In genomic region chr13:24203726-24204295, GRCh38 we compare ENCODE assay signal across 11 cellular contexts. TPM values are rescaled to one million over a fixed set of nuclear protein-coding genes. Genes with fewer than 3 reads are reported as not detected.
A peak's percentile ranks its signal among the peaks of the same experiment; 100 is the strongest.
DNase-seq lines count a peak whose midpoint lies in the region; ATAC-seq and TF ChIP-seq lines count a peak whose summit lies in the region.
"Had no signal": no experiment of that assay in that cellular context is flagged by ENCODE, and none has a peak within 500 bp of the region (broad histone marks: within the 10 kb centered on the region; RNA-seq: fewer than 3 reads in every experiment).

No MANE protein-coding gene starts in this region.

- TF ChIP-seq CTCF in brain (conservative IDR thresholded peaks at IDR 0.05) (no peak), endodermal cell (conservative IDR thresholded peaks at IDR 0.05) (no peak)

- H3K4me3 ChIP-seq in endodermal cell (ENCODE audit: low read length) = no peak overlapping the region
- H3K4me3 ChIP-seq: body of pancreas, psoas muscle had no signal

- no peak overlapping the region for H3K9ac ChIP-seq in endodermal cell (ENCODE audit: extremely low read depth, low read length, poor library complexity, severe bottlenecking)

- peak overlapping the region; percentile 9 for H3K4me3 Mint-ChIP-seq in activated naive CD4-positive, alpha-beta T cell treated with anti-CD3 and anti-CD28 coated beads, Interleukin-2, amount 10 ng/mL, durations not matched to agents 7 days and 5 days
- H3K4me3 Mint-ChIP-seq in IgD-negative memory B cell = peak overlapping the region in 3 of 4 donors; percentile 5 to 64 (median 54)
- peak overlapping the region in 3 of 5 experiments; percentile 47 to 54 (median 49) for H3K4me3 Mint-ChIP-seq in brain
- no peak overlapping the region for H3K4me3 Mint-ChIP-seq in stimulated activated memory B cell treated with anti-CD40 and anti-IgM and Interleukin-4, amounts not matched to agents 10 μg/mL and 1 μg/mL and 100 μg/mL, for 72 hours
- H3K4me3 Mint-ChIP-seq in endodermal cell = no peak overlapping the region

- peak; percentile 35 for DNase-seq in activated naive CD4-positive, alpha-beta T cell treated with anti-CD3 and anti-CD28 coated beads, Interleukin-2, amount 10 ng/mL, durations not matched to agents 7 days and 5 days
- DNase-seq in activated naive CD4-positive, alpha-beta T cell treated with anti-CD3 and anti-CD28 coated beads, Interleukin-2, amount 50 U/mL, for 16 hours = no peak
- DNase-seq in endodermal cell = no peak
- no peak for DNase-seq in HUDEP-2 (lab: John Stamatoyannopoulos, UW; ENCODE audit: unreplicated experiment in 76 of 76)
- no peak for DNase-seq in SHP77 treated with DMSO at 0.1 percent for 48 hours (lab: John Stamatoyannopoulos, UW)
- DNase-seq: body of pancreas; psoas muscle; stimulated activated CD8-positive, alpha-beta memory T cell treated with anti-CD3 and anti-CD28 coated beads, Interleukin-4, amount 100 ng/mL, for 48 hours had no signal

- no peaks in the 10 kb centered on the region for H3K27me3 ChIP-seq in endodermal cell (ENCODE audit: control insufficient read depth, insufficient read depth, low read length, poor library complexity, severe bottlenecking)
- H3K27me3 ChIP-seq: body of pancreas had no signal

- H3K36me3 ChIP-seq in endodermal cell (ENCODE audit: control insufficient read depth, insufficient read depth, low read length) = no peaks in the 10 kb centered on the region

- peak; percentile 47 for ATAC-seq in stimulated activated memory B cell treated with anti-CD40 and anti-IgM and Interleukin-4, amounts not matched to agents 10 μg/mL and 1 μg/mL and 100 μg/mL, for 72 hours
- ATAC-seq: body of pancreas, psoas muscle had no signal

- H3K4me1 ChIP-seq in endodermal cell (ENCODE audit: control insufficient read depth, insufficient read depth, low read length) = no peaks in the 10 kb centered on the region
- H3K4me1 ChIP-seq: psoas muscle had no signal

- WGBS in endodermal cell (ENCODE audit: insufficient coverage in 1 of 2, insufficient read length in 1 of 2), 2 experiments = 89 to 91% methylated on average over 1 to 2 of the region's 2 CpGs

- no peaks in the 10 kb centered on the region for H3K9me3 ChIP-seq in endodermal cell (ENCODE audit: control insufficient read depth, low read length)
- H3K9me3 ChIP-seq: body of pancreas, psoas muscle had no signal

- peak overlapping the region; percentile 50 for H3K27ac Mint-ChIP-seq in activated naive CD4-positive, alpha-beta T cell treated with anti-CD3 and anti-CD28 coated beads, Interleukin-2, amount 10 ng/mL, durations not matched to agents 7 days and 5 days
- H3K27ac Mint-ChIP-seq in IgD-negative memory B cell = no peak overlapping the region
- peak overlapping the region; percentile 64 to 83 (median 79) for H3K27ac Mint-ChIP-seq in brain
- H3K27ac Mint-ChIP-seq in stimulated activated memory B cell treated with anti-CD40 and anti-IgM and Interleukin-4, amounts not matched to agents 10 μg/mL and 1 μg/mL and 100 μg/mL, for 72 hours = no peak overlapping the region
- H3K27ac Mint-ChIP-seq in endodermal cell = no peak overlapping the region

- H3K36me3 Mint-ChIP-seq in activated naive CD4-positive, alpha-beta T cell treated with anti-CD3 and anti-CD28 coated beads, Interleukin-2, amount 10 ng/mL, durations not matched to agents 7 days and 5 days = no peaks in the 10 kb centered on the region
- H3K36me3 Mint-ChIP-seq in IgD-negative memory B cell (no peaks in the 10 kb centered on the region), brain (peaks cover 12% of the 10 kb centered on the region), endodermal cell (ENCODE audit: low read depth) (no peaks in the 10 kb centered on the region)
- H3K36me3 Mint-ChIP-seq in stimulated activated memory B cell treated with anti-CD40 and anti-IgM and Interleukin-4, amounts not matched to agents 10 μg/mL and 1 μg/mL and 100 μg/mL, for 72 hours = no peaks in the 10 kb centered on the region

- H3K27ac ChIP-seq in endodermal cell (ENCODE audit: low read depth, low read length) = no peak overlapping the region
- H3K27ac ChIP-seq: psoas muscle had no signal

- CTCF ChIA-PET in activated naive CD4-positive, alpha-beta T cell treated with anti-CD3 and anti-CD28 coated beads, Interleukin-2, amount 10 ng/mL, durations not matched to agents 7 days and 5 days (lab: Charles Lee) = interaction anchor here (0.6 to 1.8 kb wide), 9 partner anchors 8 to 274 kb away, joined by 3 to 6 read pairs (median 3); no protein-coding TSS in a partner anchor

- H3K9me3 Mint-ChIP-seq in activated naive CD4-positive, alpha-beta T cell treated with anti-CD3 and anti-CD28 coated beads, Interleukin-2, amount 10 ng/mL, durations not matched to agents 7 days and 5 days = no peaks in the 10 kb centered on the region
- H3K9me3 Mint-ChIP-seq in IgD-negative memory B cell = no peaks in the 10 kb centered on the region
- H3K9me3 Mint-ChIP-seq in brain = peaks cover 0 to 9% (median 5%) of the 10 kb centered on the region in 5 experiments
- H3K9me3 Mint-ChIP-seq in stimulated activated memory B cell treated with anti-CD40 and anti-IgM and Interleukin-4, amounts not matched to agents 10 μg/mL and 1 μg/mL and 100 μg/mL, for 72 hours = no peaks in the 10 kb centered on the region
- H3K9me3 Mint-ChIP-seq in endodermal cell = no peaks in the 10 kb centered on the region

- H3K4me1 Mint-ChIP-seq in activated naive CD4-positive, alpha-beta T cell treated with anti-CD3 and anti-CD28 coated beads, Interleukin-2, amount 10 ng/mL, durations not matched to agents 7 days and 5 days = peaks cover 32% of the 10 kb centered on the region
- H3K4me1 Mint-ChIP-seq in IgD-negative memory B cell (peaks cover 4 to 25% (median 21%) of the 10 kb centered on the region in 3 donors), brain (peaks cover 84% of the 10 kb centered on the region), endodermal cell (peaks cover 35% of the 10 kb centered on the region)
- H3K4me1 Mint-ChIP-seq in stimulated activated memory B cell treated with anti-CD40 and anti-IgM and Interleukin-4, amounts not matched to agents 10 μg/mL and 1 μg/mL and 100 μg/mL, for 72 hours = peaks cover 14% of the 10 kb centered on the region

- no peaks in the 10 kb centered on the region for H3K27me3 Mint-ChIP-seq in activated naive CD4-positive, alpha-beta T cell treated with anti-CD3 and anti-CD28 coated beads, Interleukin-2, amount 10 ng/mL, durations not matched to agents 7 days and 5 days
- H3K27me3 Mint-ChIP-seq in IgD-negative memory B cell (peaks cover 11% of the 10 kb centered on the region), brain (peaks cover 4% of the 10 kb centered on the region), endodermal cell (ENCODE audit: insufficient read depth) (no peaks in the 10 kb centered on the region)
- H3K27me3 Mint-ChIP-seq in stimulated activated memory B cell treated with anti-CD40 and anti-IgM and Interleukin-4, amounts not matched to agents 10 μg/mL and 1 μg/mL and 100 μg/mL, for 72 hours = peaks cover 18% of the 10 kb centered on the region

RNA-seq across cellular contexts. Expression of gene SPATA13, which starts 43.3 kb away (rescaled TPM):
- polyA plus RNA-seq in IgD-negative memory B cell = 15.6 TPM
- 7.7 TPM for polyA plus RNA-seq in brain (ENCODE audit: insufficient read depth, low read depth, low replicate concordance)
- total RNA-seq in endodermal cell = 10 to 100 TPM; 19.4 to 24.8 TPM
- polyA plus RNA-seq in endodermal cell (2013, experiment 1 of 2) = 21.3 TPM
- polyA plus RNA-seq in endodermal cell (2013, experiment 2 of 2) = 20.5 TPM

Comparison
In these comparisons a context has a peak if more than half of its experiments do, and no peak if none do; other contexts are left out.
1. H3K27ac Mint-ChIP-seq: peak in activated naive CD4-positive, alpha-beta T cell treated with anti-CD3 and anti-CD28 coated beads, Interleukin-2, amount 10 ng/mL, durations not matched to agents 7 days and 5 days (single experiment) and brain (5 of 5); none in IgD-negative memory B cell (0 of 3), stimulated activated memory B cell treated with anti-CD40 and anti-IgM and Interleukin-4, amounts not matched to agents 10 μg/mL and 1 μg/mL and 100 μg/mL, for 72 hours (single experiment) and endodermal cell (single experiment).
2. H3K4me3 Mint-ChIP-seq: peak in activated naive CD4-positive, alpha-beta T cell treated with anti-CD3 and anti-CD28 coated beads, Interleukin-2, amount 10 ng/mL, durations not matched to agents 7 days and 5 days (single experiment), IgD-negative memory B cell (3 of 4) and brain (3 of 5); none in stimulated activated memory B cell treated with anti-CD40 and anti-IgM and Interleukin-4, amounts not matched to agents 10 μg/mL and 1 μg/mL and 100 μg/mL, for 72 hours (single experiment) and endodermal cell (single experiment).